ENCODE assay signal across 1 cellular context in genomic region chr1:182029379-182030331, GRCh38.
TF ChIP-seq lines count a peak whose summit lies in the region.

No MANE protein-coding gene starts in this region.

TF ChIP-seq in K562, 482 proteins besides CTCF, POLR2A, EP300 and RAD21 (continued from another document):
- TF ChIP-seq CREB3L1 (IDR thresholded peaks at IDR 0.05; ENCODE audit: borderline replicate concordance, low read depth) (peak; percentile 31; the same call in 1 of the 2 replicates), JUND (IDR thresholded peaks at IDR 0.05; ENCODE audit: borderline replicate concordance, low read depth, low read length) (0 out of 2 replicates have a peak, but pooled peaks have one; percentile 5), JUND (tag; IDR thresholded peaks at IDR 0.05; ENCODE audit: borderline replicate concordance, low read depth, low read length) (no peak; the same call in 2 of the 3 replicates), ATF4 (CRISPR knock-in tag; IDR thresholded peaks at IDR 0.05) (peak; percentile 8; the same call in 1 of the 2 replicates), GMEB1 (CRISPR knock-in tag; IDR thresholded peaks at IDR 0.05) (peak; percentile 22; the same call in 1 of the 2 replicates), ZNF511 (CRISPR knock-in tag; IDR thresholded peaks at IDR 0.05) (0 out of 2 replicates have a peak, but pooled peaks have one; percentile 31), ELF4 (CRISPR knock-in tag; IDR thresholded peaks at IDR 0.05) (peak; percentile 31; the same call in 1 of the 2 replicates), TFAP4 (CRISPR knock-in tag; IDR thresholded peaks at IDR 0.05; ENCODE audit: borderline replicate concordance) (peak; percentile 40; the same call in 1 of the 2 replicates), SMAD1 (IDR thresholded peaks at IDR 0.05; ENCODE audit: low read depth, low read length, partially characterized antibody) (peak; percentile 28), HIVEP1 (CRISPR knock-in tag; IDR thresholded peaks at IDR 0.05) (peak; percentile 51; the same call in 1 of the 2 replicates), ZBTB26 (CRISPR knock-in tag; IDR thresholded peaks at IDR 0.05) (0 out of 2 replicates have a peak, but pooled peaks have one; percentile 64), RB1 (IDR thresholded peaks at IDR 0.05; ENCODE audit: low read depth) (peak; percentile 98), ZNF134 (CRISPR knock-in tag; conservative IDR thresholded peaks at IDR 0.05) (no peak)
